In the genomic region with DNA sequence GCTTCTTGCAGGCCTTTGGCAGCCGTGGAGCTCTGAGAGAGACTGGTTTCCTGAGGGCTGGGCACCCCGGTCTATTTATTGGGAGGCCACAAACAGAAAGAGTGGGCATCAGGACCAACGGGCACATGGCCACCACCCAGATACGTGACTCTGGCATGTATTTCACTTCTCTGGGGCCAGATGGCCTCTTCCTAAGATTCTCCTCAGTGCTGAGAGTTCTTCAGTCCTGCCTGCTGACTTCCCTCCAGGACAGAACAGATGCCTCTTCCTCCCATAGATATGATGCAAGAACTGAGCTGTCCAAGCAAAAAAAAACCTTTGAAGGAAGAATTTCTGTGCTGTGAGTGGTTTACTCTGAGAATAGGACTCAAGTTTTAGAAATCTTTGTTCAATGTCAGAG, we compare ENCODE assay signal across 14 cellular contexts.
DNase-seq lines count a peak whose midpoint lies in the region; ATAC-seq and TF ChIP-seq lines count a peak whose summit lies in the region.
"Had no signal": no experiment of that assay in that cellular context is flagged by ENCODE, and none has a peak within 500 bp of the region (broad histone marks: within the 10 kb centered on the region; RNA-seq: fewer than 3 reads in every experiment).

No MANE protein-coding gene starts in this region.

- no peaks in the 10 kb centered on the region for H3K36me3 Mint-ChIP-seq in CD4-positive, alpha-beta T cell (ENCODE audit: low read depth)

- ATAC-seq in Right ventricle myocardium inferior (peak; percentile 50), left ventricle myocardium superior (peak; percentile 60), upper lobe of right lung (peak; percentile 53), GM19328 (IDR thresholded peaks at IDR 0.05; ENCODE audit: unreplicated experiment) (no peak)
- no peak for ATAC-seq in CD4-positive, alpha-beta T cell (ENCODE audit: poor library complexity)
- ATAC-seq: stimulated activated naive B cell treated with anti-CD40 and anti-IgM and Interleukin-4, amounts not matched to agents 10 μg/mL and 1 μg/mL and 100 μg/mL, for 72 hours; T-helper 17 cell had no signal

- H3K27ac Mint-ChIP-seq in CD4-positive, alpha-beta T cell, result no peak overlapping the region
- H3K27ac Mint-ChIP-seq: stimulated activated naive B cell treated with anti-CD40 and anti-IgM and Interleukin-4, amounts not matched to agents 10 μg/mL and 1 μg/mL and 100 μg/mL, for 72 hours; T-helper 17 cell had no signal

- no peaks in the 10 kb centered on the region for H3K4me1 Mint-ChIP-seq in CD4-positive, alpha-beta T cell (ENCODE audit: low read depth)
- H3K4me1 Mint-ChIP-seq: stimulated activated naive B cell treated with anti-CD40 and anti-IgM and Interleukin-4, amounts not matched to agents 10 μg/mL and 1 μg/mL and 100 μg/mL, for 72 hours; T-helper 17 cell had no signal

- no peak overlapping the region for H3K4me3 Mint-ChIP-seq in CD4-positive, alpha-beta T cell
- H3K4me3 Mint-ChIP-seq: stimulated activated naive B cell treated with anti-CD40 and anti-IgM and Interleukin-4, amounts not matched to agents 10 μg/mL and 1 μg/mL and 100 μg/mL, for 72 hours; T-helper 17 cell had no signal

- CTCF ChIA-PET in CD4-positive, alpha-beta T cell (lab: Charles Lee), result no interaction called here

- no peak for TF ChIP-seq CTCF in upper lobe of right lung (IDR thresholded peaks at IDR 0.05)
- TF ChIP-seq CTCF in CD4-positive, alpha-beta T cell (IDR thresholded peaks at IDR 0.05), result no peak

- H3K27me3 Mint-ChIP-seq in CD4-positive, alpha-beta T cell, result peaks cover 7% of the 10 kb centered on the region

- POLR2A ChIA-PET in CD4-positive, alpha-beta T cell (lab: Charles Lee), result interaction anchor here (0.8 kb wide), 1 partner anchor 25 kb away, joined by 3 read pairs; no protein-coding TSS in a partner anchor

- H3K9me3 ChIP-seq in adipocyte (ENCODE audit: control insufficient read depth, low read length), result no peaks in the 10 kb centered on the region
- no peaks in the 10 kb centered on the region for H3K9me3 ChIP-seq in upper lobe of right lung
- no peaks in the 10 kb centered on the region for H3K9me3 ChIP-seq in CD4-positive, alpha-beta T cell (ENCODE audit: control insufficient read depth, low read length)

- H3K4me1 ChIP-seq in adipocyte (ENCODE audit: control insufficient read depth, insufficient read depth, low read length) (peaks cover 33% of the 10 kb centered on the region), upper lobe of right lung (peaks cover 15% of the 10 kb centered on the region)

- no peaks in the 10 kb centered on the region for H3K9me3 Mint-ChIP-seq in CD4-positive, alpha-beta T cell

- H3K27me3 ChIP-seq in adipocyte (replicated peaks; ENCODE audit: control insufficient read depth, insufficient read depth, low read length) (no peaks in the 10 kb centered on the region), upper lobe of right lung (no peaks in the 10 kb centered on the region)
- no peaks in the 10 kb centered on the region for H3K27me3 ChIP-seq in CD4-positive, alpha-beta T cell (ENCODE audit: control insufficient read depth, insufficient read depth, low read length)
- H3K27me3 ChIP-seq: heart right ventricle had no signal

- H3K36me3 ChIP-seq in adipocyte (ENCODE audit: control insufficient read depth, insufficient read depth, low read length, severe bottlenecking), result no peaks in the 10 kb centered on the region
- H3K36me3 ChIP-seq in upper lobe of right lung, result no peaks in the 10 kb centered on the region
- H3K36me3 ChIP-seq: heart right ventricle had no signal

- DNase-seq in Right ventricle myocardium inferior (ENCODE audit: missing footprints), result no peak
- no peak for DNase-seq in cardiac septum (ENCODE audit: low spot score)
- DNase-seq in adipocyte (ENCODE audit: low read depth), result peak; percentile 90
- DNase-seq in left ventricle myocardium superior, result no peak
- DNase-seq in upper lobe of right lung, result no peak
- no peak for DNase-seq in HuH-7.5 (ENCODE audit: low spot score)
- no peak for DNase-seq in CD4-positive, alpha-beta T cell
- DNase-seq: activated effector memory CD4-positive, alpha-beta T cell treated with Interleukin-2 at 50 U/mL for 16 hours; AML-193; heart right ventricle; NCI-H1417 treated with DMSO at 0.1 percent for 48 hours; stimulated activated naive B cell treated with anti-CD40 and anti-IgM and Interleukin-4, amounts not matched to agents 10 μg/mL and 1 μg/mL and 100 μg/mL, for 72 hours; T-helper 17 cell had no signal

- intact Hi-C loops in Right ventricle myocardium inferior (cut with DNase I), result no loop called here
- intact Hi-C loops in cardiac septum (cut with DNase I), result no loop called here
- intact Hi-C loops in left ventricle myocardium superior (cut with micrococcal nuclease), result no loop called here
- intact Hi-C loops in upper lobe of right lung (cut with DNase I), result loop anchor here (10.0 kb wide), 1 partner anchor 52 kb away; no protein-coding TSS in a partner anchor
- intact Hi-C loops in CD4-positive, alpha-beta T cell (cut with DNase I, micrococcal nuclease), result no loop called here

- peak overlapping the region; percentile 36 for H3K27ac ChIP-seq in upper lobe of right lung
- H3K27ac ChIP-seq in CD4-positive, alpha-beta T cell (ENCODE audit: low read depth, low read length), result no peak overlapping the region

- peak overlapping the region; percentile 66 for H3K9ac ChIP-seq in adipocyte (ENCODE audit: low read length)

- peak overlapping the region; percentile 22 for H3K4me3 ChIP-seq in adipocyte (ENCODE audit: low read length)
- H3K4me3 ChIP-seq in upper lobe of right lung, result no peak overlapping the region
- H3K4me3 ChIP-seq: heart right ventricle had no signal

Comparison
In these comparisons a context has a peak if more than half of its experiments do, and no peak if none do; other contexts are left out.
1. ATAC-seq: peak in Right ventricle myocardium inferior (single experiment), left ventricle myocardium superior (single experiment) and upper lobe of right lung (single experiment); none in GM19328 (single experiment) and CD4-positive, alpha-beta T cell (single experiment).